8 cellular contexts compared by ENCODE assay signal in the genomic region with DNA sequence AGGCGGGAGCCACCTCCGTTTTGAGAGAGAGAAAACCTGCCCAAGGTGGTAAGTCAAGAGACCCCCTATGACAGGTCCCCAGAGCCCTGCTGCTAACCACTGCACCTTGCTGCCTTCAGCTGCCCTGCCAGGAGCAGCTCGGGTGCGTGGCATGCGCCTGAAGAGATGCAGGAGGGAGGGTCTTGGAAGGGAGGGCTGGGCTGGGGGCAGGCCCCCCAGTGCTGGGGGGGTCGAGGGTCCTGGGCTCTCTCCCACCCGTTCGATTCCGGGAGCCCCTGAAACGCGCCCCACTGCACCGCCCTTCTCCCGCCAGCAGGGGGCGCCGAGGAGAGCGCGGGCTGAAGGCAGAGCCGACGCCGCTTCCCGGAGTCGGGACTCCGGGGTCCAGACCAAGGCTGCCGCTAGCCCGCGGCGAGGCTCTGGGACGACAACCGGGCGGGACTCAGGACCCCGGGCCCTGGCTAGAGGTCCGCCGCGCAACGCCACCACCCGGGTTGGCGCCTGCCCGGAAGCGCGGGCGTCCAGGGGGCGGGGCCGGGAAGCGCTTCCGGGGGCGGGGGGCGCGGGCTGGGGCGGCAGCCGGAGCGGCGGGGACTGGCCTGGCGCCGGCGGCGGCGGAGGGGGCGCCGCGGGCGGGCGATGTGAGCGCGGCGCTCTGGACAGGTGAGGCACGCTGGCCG. TPM values are rescaled to one million over a fixed set of nuclear protein-coding genes. Genes with fewer than 3 reads are reported as not detected.
DNase-seq lines count a peak whose midpoint lies in the region; ATAC-seq and TF ChIP-seq lines count a peak whose summit lies in the region.

A gene with protein sequence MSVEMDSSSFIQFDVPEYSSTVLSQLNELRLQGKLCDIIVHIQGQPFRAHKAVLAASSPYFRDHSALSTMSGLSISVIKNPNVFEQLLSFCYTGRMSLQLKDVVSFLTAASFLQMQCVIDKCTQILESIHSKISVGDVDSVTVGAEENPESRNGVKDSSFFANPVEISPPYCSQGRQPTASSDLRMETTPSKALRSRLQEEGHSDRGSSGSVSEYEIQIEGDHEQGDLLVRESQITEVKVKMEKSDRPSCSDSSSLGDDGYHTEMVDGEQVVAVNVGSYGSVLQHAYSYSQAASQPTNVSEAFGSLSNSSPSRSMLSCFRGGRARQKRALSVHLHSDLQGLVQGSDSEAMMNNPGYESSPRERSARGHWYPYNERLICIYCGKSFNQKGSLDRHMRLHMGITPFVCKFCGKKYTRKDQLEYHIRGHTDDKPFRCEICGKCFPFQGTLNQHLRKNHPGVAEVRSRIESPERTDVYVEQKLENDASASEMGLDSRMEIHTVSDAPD (plus strand): TSS at position 563 of the 680 bp plus-strand sequence. CDS start 18,761 bp downstream, outside the sequence.

- peak within 1 kb of the TSS; percentile 71 for H3K27ac Mint-ChIP-seq in HFFc6
- peak within 1 kb of the TSS; percentile 86 for H3K27ac Mint-ChIP-seq in activated B cell treated with CpG ODN at 0.5 μM for 24 hours

- H3K27me3 ChIP-seq in kidney epithelial cell (ENCODE audit: control insufficient read depth, insufficient read depth, low read length), result peaks cover 2% of the 10 kb centered on the region

- CTCF ChIA-PET in activated B cell treated with CpG ODN at 0.5 μM for 24 hours (lab: Charles Lee), result interaction anchor here (1.1 to 1.3 kb wide), 3 partner anchors 54 to 339 kb away, joined by 3 to 7 read pairs (median 4); partner anchors contain the start of genes RALGPS1 and ZBTB43

- H3K9me3 Mint-ChIP-seq in HFFc6, result no peaks in the 10 kb centered on the region
- H3K9me3 Mint-ChIP-seq in activated B cell treated with CpG ODN at 0.5 μM for 24 hours, result no peaks in the 10 kb centered on the region

- H3K4me3 ChIP-seq in cardiac fibroblast (replicated peaks in 1 of 2; ENCODE audit: low read depth in 2 of 2, low read length in 2 of 2), result peak within 1 kb of the TSS; percentile 75 to 89
- H3K4me3 ChIP-seq in kidney epithelial cell (ENCODE audit: low read depth, low read length), result peak within 1 kb of the TSS; percentile 80

- H3K4me1 Mint-ChIP-seq in HFFc6 (ENCODE audit: low read depth), result peaks cover 23% of the 10 kb centered on the region
- H3K4me1 Mint-ChIP-seq in activated B cell treated with CpG ODN at 0.5 μM for 24 hours, result peaks cover 29% of the 10 kb centered on the region

- H3K36me3 Mint-ChIP-seq in HFFc6 (ENCODE audit: low read depth), result no peaks in the 10 kb centered on the region; the same call in 1 of the 2 replicates
- peaks cover 12% of the 10 kb centered on the region for H3K36me3 Mint-ChIP-seq in activated B cell treated with CpG ODN at 0.5 μM for 24 hours (ENCODE audit: low read depth)

- H3K27me3 Mint-ChIP-seq in HFFc6 (ENCODE audit: insufficient read depth), result peaks cover 20% of the 10 kb centered on the region
- H3K27me3 Mint-ChIP-seq in activated B cell treated with CpG ODN at 0.5 μM for 24 hours, result peaks cover 8% of the 10 kb centered on the region

- TF ChIP-seq CTCF in HFFc6 (IDR thresholded peaks at IDR 0.05) (peak; percentile 100), activated B cell treated with CpG ODN at 0.5 μM for 24 hours (IDR thresholded peaks at IDR 0.05) (peak; percentile 97), cardiac fibroblast (IDR thresholded peaks at IDR 0.05; ENCODE audit: low read depth, low read length) (peak; percentile 94), kidney epithelial cell (IDR thresholded peaks at IDR 0.05; ENCODE audit: insufficient read depth, low read length, poor library complexity, severe bottlenecking) (peak; percentile 97)

- intact Hi-C loops in activated B cell treated with CpG ODN at 0.5 μM for 24 hours (cut with micrococcal nuclease), result loop anchor here (1.0 to 5.0 kb wide), 3 partner anchors 55 to 339 kb away; partner anchors contain the start of gene ZBTB43

- H3K36me3 ChIP-seq in kidney epithelial cell (ENCODE audit: control insufficient read depth, insufficient read depth, low read length), result no peaks in the 10 kb centered on the region

- DNase-seq in NCI-H1436 (lab: John Stamatoyannopoulos, UW) (peak; percentile 58), NCI-H1436 treated with DMSO at 0.1 percent for 48 hours (lab: John Stamatoyannopoulos, UW) (no peak), HFFc6 (no peak), NCI-H1092 (lab: John Stamatoyannopoulos, UW) (peak; percentile 39), activated B cell treated with CpG ODN at 0.5 μM for 24 hours (peak; percentile 92), cardiac fibroblast (ENCODE audit: low read depth in 2 of 2) (peak; percentile 42 to 62), kidney epithelial cell (ENCODE audit: low read depth) (no peak)
- peak; percentile 67 to 74 for DNase-seq in stimulated activated CD4-positive, alpha-beta T cell treated with anti-CD3 and anti-CD28 coated beads, Interleukin-1b, Interleukin-23, amount 100 ng/mL, for 4 hours (ENCODE audit: low read depth in 2 of 2)

- ATAC-seq in activated B cell treated with CpG ODN at 0.5 μM for 24 hours (ENCODE audit: low read depth), result peak; percentile 85

- H3K4me3 Mint-ChIP-seq in HFFc6 (peak within 1 kb of the TSS; percentile 85), activated B cell treated with CpG ODN at 0.5 μM for 24 hours (peak within 1 kb of the TSS; percentile 85)

- POLR2A ChIA-PET in activated B cell treated with CpG ODN at 0.5 μM for 24 hours (lab: Charles Lee), result interaction anchor here (0.6 to 0.9 kb wide), 4 partner anchors 54 to 1084 kb away, joined by 3 to 6 read pairs (median 3); partner anchors contain the start of gene RALGPS1

RNA-seq across cellular contexts. Expression of the gene that starts here (rescaled TPM):
- 1 to 10 TPM; 3.1 to 4.0 (median 3.7) TPM for total RNA-seq in HFFc6 (2021; fragmentation: NEBNext Ultra II Directional; extraction: Animal tissue kit (Norgen Biotek cat#: 25700))
- total RNA-seq in activated B cell treated with CpG ODN at 0.5 μM for 24 hours (7.9 and 8.9 TPM in 2 replicates), kidney epithelial cell (10.4 and 11.2 TPM in 2 replicates)

Comparison
In these comparisons a context has a peak if more than half of its experiments do, and no peak if none do; other contexts are left out.
1. DNase-seq: peak in NCI-H1436 (single experiment), NCI-H1092 (single experiment), activated B cell treated with CpG ODN at 0.5 μM for 24 hours (single experiment), cardiac fibroblast (2 of 2) and stimulated activated CD4-positive, alpha-beta T cell treated with anti-CD3 and anti-CD28 coated beads, Interleukin-1b, Interleukin-23, amount 100 ng/mL, for 4 hours (2 of 2); none in NCI-H1436 treated with DMSO at 0.1 percent for 48 hours (single experiment), HFFc6 (single experiment) and kidney epithelial cell (single experiment).
2. Peak in every context shown above with its lines, with median percentiles within 50 percentile points of each other: CTCF ChIP-seq.